In genomic region chr1:27710574-27710973, GRCh38 we compare ENCODE assay signal across 8 cellular contexts.
"Had no signal": no experiment of that assay in that cellular context is flagged by ENCODE, and none has a peak within 500 bp of the region (broad histone marks: within the 10 kb centered on the region; RNA-seq: fewer than 3 reads in every experiment).

No MANE protein-coding gene starts in this region.

- DNase-seq: GDM1, GF-D8 had no signal

- ATAC-seq: GM12878 had no signal

- FAIRE-seq: G401.6, GM12878, GM12891, GM12892, GM18507, GM19239 had no signal
